In the genomic region with DNA sequence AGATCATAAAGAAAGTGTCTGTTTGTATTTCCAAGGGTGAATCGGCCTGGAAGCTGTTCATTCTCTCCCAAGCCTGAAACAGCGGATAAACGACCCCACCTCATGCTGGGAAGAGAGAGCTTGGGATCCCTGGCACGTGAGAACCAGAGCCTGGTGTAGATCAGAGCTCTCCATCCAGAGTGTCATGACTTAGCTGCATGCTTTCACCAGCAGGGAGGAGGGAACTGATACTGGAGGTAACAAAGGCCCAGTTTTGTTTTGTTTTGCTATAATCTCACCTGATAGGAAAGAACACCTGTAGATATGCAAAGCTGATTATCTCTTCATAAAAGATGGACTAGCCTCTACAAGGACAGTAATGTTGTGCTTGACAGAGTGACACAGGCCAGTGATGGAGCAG, we compare ENCODE assay signal across 22 cellular contexts.
DNase-seq lines count a peak whose midpoint lies in the region; FAIRE-seq and TF ChIP-seq lines count a peak whose summit lies in the region.
"Had no signal": no experiment of that assay in that cellular context is flagged by ENCODE, and none has a peak within 500 bp of the region (broad histone marks: within the 10 kb centered on the region; RNA-seq: fewer than 3 reads in every experiment).

No MANE protein-coding gene starts in this region.

- H3K4me3 ChIP-seq in MM.1S (ENCODE audit: low read length) (peak overlapping the region; percentile 58), H1 (ENCODE audit: extremely low read depth in 1 of 4, insufficient read depth in 2 of 4, low read depth in 3 of 4, low read length in 4 of 4) (no peak overlapping the region), neural progenitor cell (no peak overlapping the region)
- H3K4me3 ChIP-seq: SJCRH30 had no signal

- TF ChIP-seq CTCF in MM.1S (IDR thresholded peaks at IDR 0.05; ENCODE audit: low read length) (no peak), H1 (IDR thresholded peaks at IDR 0.05; ENCODE audit: control extremely low read depth in 1 of 3, insufficient read depth in 1 of 3, low read depth in 1 of 3, low read length in 3 of 3) (no peak), neural progenitor cell (IDR thresholded peaks at IDR 0.05) (no peak), CD14-positive monocyte (IDR thresholded peaks at IDR 0.05) (no peak)

- H2AFZ ChIP-seq in MM.1S (ENCODE audit: low read length) = peak overlapping the region; percentile 76
- 0 out of 2 replicates have a peak overlapping the region, but pooled peaks have one; percentile 41 for H2AFZ ChIP-seq in H1 (ENCODE audit: low read length)
- H2AFZ ChIP-seq in neural progenitor cell (replicated peaks) = peak overlapping the region; percentile 21

- no peak overlapping the region for H2BK20ac ChIP-seq in H1 (ENCODE audit: low read length)

- H3K4me2 ChIP-seq in MM.1S (ENCODE audit: low read depth, low read length) (peak overlapping the region; percentile 82), H1 (ENCODE audit: insufficient read depth in 1 of 2, low read depth in 2 of 2, low read length in 2 of 2) (no peak overlapping the region), neural progenitor cell (no peak overlapping the region)

- FAIRE-seq in H1 (lab: Jason Lieb, UNC) = no peak
- FAIRE-seq: GM12891, GM18507 had no signal

- TF ChIP-seq EP300 in H1 (IDR thresholded peaks at IDR 0.05; ENCODE audit: borderline replicate concordance in 1 of 2, low read depth in 2 of 2, low read length in 2 of 2) = no peak

- H3K18ac ChIP-seq in H1 (ENCODE audit: extremely low read depth, low read length) = no peak overlapping the region

- H3K56ac ChIP-seq in H1 (replicated peaks; ENCODE audit: insufficient read length, low read depth, low read length) = no peak overlapping the region

- H3K79me1 ChIP-seq in H1 (ENCODE audit: low read depth, low read length) = no peaks in the 10 kb centered on the region

- H3F3A ChIP-seq in MM.1S (ENCODE audit: insufficient read depth, low read length) = no peaks in the 10 kb centered on the region
- no peaks in the 10 kb centered on the region for H3F3A ChIP-seq in neural progenitor cell (ENCODE audit: low read depth)

- H3K9ac ChIP-seq in MM.1S (ENCODE audit: low read length) (peak overlapping the region; percentile 63), H1 (replicated peaks in 1 of 4; ENCODE audit: extremely low read depth in 1 of 4, low read depth in 3 of 4, low read length in 3 of 4) (no peak overlapping the region), neural progenitor cell (no peak overlapping the region)

- H3K4me3 Mint-ChIP-seq in neural progenitor cell (no peak overlapping the region), CD14-positive monocyte (no peak overlapping the region)
- H3K4me3 Mint-ChIP-seq: CD8-positive, alpha-beta memory T cell had no signal

- H3K9me3 Mint-ChIP-seq in neural progenitor cell (no peaks in the 10 kb centered on the region), CD14-positive monocyte (peaks cover 0 to 10% (median 5%) of the 10 kb centered on the region in 7 donors)

- H3K14ac ChIP-seq in H1 (ENCODE audit: insufficient read length) = no peak overlapping the region

- WGBS in H1 (ENCODE audit: extremely low coverage in 1 of 2, insufficient coverage in 1 of 2, insufficient read length in 1 of 2, insufficient replicate concordance in 2 of 2, low coverage in 1 of 2, low lambda C conversion rate in 2 of 2, missing lambda C conversion rate in 1 of 2), 2 experiments = 53% methylated on average over 3 of the region's 4 CpGs; no CpG with 5 or more reads in 1 of the 2 experiments

- H3K27ac ChIP-seq in MM.1S (ENCODE audit: low read length) (peak overlapping the region; percentile 65; the same call in 1 of the 2 replicates), H1 (ENCODE audit: low read depth, low read length) (no peak overlapping the region), neural progenitor cell (no peak overlapping the region)
- H3K27ac ChIP-seq: 22Rv1, SJCRH30 had no signal

- no peaks in the 10 kb centered on the region for H3K23me2 ChIP-seq in H1 (ENCODE audit: low read depth, low read length)

- CTCF ChIA-PET in H1 (lab: Charles Lee; ENCODE audit: partially characterized antibody) = interaction anchor here (1.0 kb wide), 1 partner anchor 78 kb away, joined by 3 read pairs; no protein-coding TSS in a partner anchor

- no peak overlapping the region for H3K4ac ChIP-seq in H1 (replicated peaks; ENCODE audit: insufficient read length, low read depth, low read length)

- no peak overlapping the region for H2BK5ac ChIP-seq in H1 (ENCODE audit: low read depth, low read length)

- H3K27me3 Mint-ChIP-seq in neural progenitor cell (ENCODE audit: insufficient read depth, low read depth) (no peaks in the 10 kb centered on the region), CD14-positive monocyte (ENCODE audit: low read depth in 3 of 3) (no peaks in the 10 kb centered on the region)
- H3K27me3 Mint-ChIP-seq: CD8-positive, alpha-beta memory T cell had no signal

- H4K20me1 ChIP-seq in MM.1S (ENCODE audit: insufficient read depth, low read length) = no peaks in the 10 kb centered on the region
- no peaks in the 10 kb centered on the region for H4K20me1 ChIP-seq in H1 (replicated peaks in 1 of 2; ENCODE audit: control insufficient read depth in 1 of 2, insufficient read depth in 2 of 2, low read length in 2 of 2)
- no peaks in the 10 kb centered on the region for H4K20me1 ChIP-seq in neural progenitor cell (ENCODE audit: low read depth)

- H2BK120ac ChIP-seq in H1 (replicated peaks; ENCODE audit: low read depth, low read length) = no peak overlapping the region

- no peak overlapping the region for H4K5ac ChIP-seq in H1 (ENCODE audit: insufficient read length, low read depth, low read length)

- H3K4me1 Mint-ChIP-seq in neural progenitor cell = no peaks in the 10 kb centered on the region
- no peaks in the 10 kb centered on the region for H3K4me1 Mint-ChIP-seq in CD14-positive monocyte
- H3K4me1 Mint-ChIP-seq: CD8-positive, alpha-beta memory T cell had no signal

- no peak overlapping the region for H2AK5ac ChIP-seq in H1 (ENCODE audit: low read depth, low read length)

- POLR2A ChIA-PET in H1 (lab: Charles Lee; ENCODE audit: partially characterized antibody) = no interaction called here

- H2BK12ac ChIP-seq in H1 (ENCODE audit: low read depth, low read length) = no peak overlapping the region

- H3K4me1 ChIP-seq in MM.1S (ENCODE audit: low read length) = peaks cover 10% of the 10 kb centered on the region
- no peaks in the 10 kb centered on the region for H3K4me1 ChIP-seq in H1 (replicated peaks in 1 of 4; ENCODE audit: control insufficient read depth in 3 of 4, insufficient read depth in 4 of 4, low read length in 3 of 4)
- H3K4me1 ChIP-seq in neural progenitor cell = peaks cover 5% of the 10 kb centered on the region
- H3K4me1 ChIP-seq: BE2C, SJCRH30 had no signal

- DNase-seq in DMS53 (lab: John Stamatoyannopoulos, UW) = peak; percentile 0
- DNase-seq in DMS53 treated with DMSO at 0.1 percent for 48 hours (lab: John Stamatoyannopoulos, UW; ENCODE audit: unreplicated experiment) = no peak
- DNase-seq in MM.1S = peak; percentile 80
- DNase-seq in H1 (ENCODE audit: low read depth in 1 of 2, low spot score in 2 of 2) = no peak
- peak; percentile 29 for DNase-seq in neural progenitor cell (ENCODE audit: low spot score)
- DNase-seq in middle frontal gyrus (ENCODE audit: extremely low spot score, low spot score) = no peak
- no peak for DNase-seq in AG08396 (ENCODE audit: low spot score)
- DNase-seq in CD14-positive monocyte (ENCODE audit: low spot score) = no peak
- DNase-seq: BE2C; CD8-positive, alpha-beta memory T cell; GF-D8; H7; IMR-90; Kasumi-1; NCI-H1930; NCI-H2171 treated with DMSO at 0.1 percent for 48 hours; NCI-H510A; NK-92 treated with Interleukin-12 subunit alpha and Interleukin-12 subunit beta, amount 100 ng/mL, for 24 hours; SJCRH30 had no signal

- H3K9me3 ChIP-seq in MM.1S (replicated peaks; ENCODE audit: insufficient read depth, low read length) (no peaks in the 10 kb centered on the region), H1 (ENCODE audit: insufficient read depth in 2 of 2, low read depth in 1 of 2, low read length in 1 of 2) (no peaks in the 10 kb centered on the region), neural progenitor cell (ENCODE audit: low read depth) (no peaks in the 10 kb centered on the region)
- H3K9me3 ChIP-seq: BE2C, SJCRH30 had no signal

- no peak overlapping the region for H4K91ac ChIP-seq in H1 (replicated peaks; ENCODE audit: insufficient read length, low read length)

- H3K36me3 Mint-ChIP-seq in neural progenitor cell (no peaks in the 10 kb centered on the region), CD14-positive monocyte (no peaks in the 10 kb centered on the region)
- H3K36me3 Mint-ChIP-seq: CD8-positive, alpha-beta memory T cell had no signal

- H2BK15ac ChIP-seq in H1 (ENCODE audit: low read length) = no peak overlapping the region

- intact Hi-C loops in CD14-positive monocyte (cut with micrococcal nuclease) = no loop called here

- no peak overlapping the region for H4K8ac ChIP-seq in H1 (ENCODE audit: extremely low read depth, insufficient read depth, low read length)

- no peaks in the 10 kb centered on the region for H3K79me2 ChIP-seq in MM.1S (ENCODE audit: low read length)
- no peaks in the 10 kb centered on the region for H3K79me2 ChIP-seq in H1 (ENCODE audit: control insufficient read depth in 1 of 2, insufficient read depth in 2 of 2, low read length in 2 of 2)
- H3K79me2 ChIP-seq in neural progenitor cell (ENCODE audit: low read depth) = no peaks in the 10 kb centered on the region

- H3K27ac Mint-ChIP-seq in neural progenitor cell = no peak overlapping the region
- H3K27ac Mint-ChIP-seq in CD14-positive monocyte = no peak overlapping the region
- H3K27ac Mint-ChIP-seq: CD8-positive, alpha-beta memory T cell had no signal

- H3K23ac ChIP-seq in H1 (ENCODE audit: insufficient read length) = no peak overlapping the region

- TF ChIP-seq POLR2A in H1 (IDR thresholded peaks at IDR 0.05; ENCODE audit: control extremely low read depth in 1 of 2, low read depth in 2 of 2, low read length in 2 of 2) = no peak

- H3K9me2 ChIP-seq in MM.1S (replicated peaks; ENCODE audit: insufficient read depth, low read length) = no peaks in the 10 kb centered on the region; the same call in 1 of the 2 replicates

- H3K36me3 ChIP-seq in MM.1S (replicated peaks; ENCODE audit: insufficient read depth, low read length) = no peaks in the 10 kb centered on the region
- H3K36me3 ChIP-seq in H1 (ENCODE audit: control insufficient read depth in 2 of 4, insufficient read depth in 4 of 4, low read length in 3 of 4) = no peaks in the 10 kb centered on the region
- no peaks in the 10 kb centered on the region for H3K36me3 ChIP-seq in neural progenitor cell
- H3K36me3 ChIP-seq: BE2C, SJCRH30 had no signal

- TF ChIP-seq RAD21 in H1 (IDR thresholded peaks at IDR 0.05 in 1 of 2, conservative IDR thresholded peaks at IDR 0.05 in 1 of 2; ENCODE audit: low read depth in 2 of 2, low read length in 2 of 2) = no peak

- H3K27me3 ChIP-seq in MM.1S (replicated peaks; ENCODE audit: insufficient read depth, low read length) (no peaks in the 10 kb centered on the region), H1 (replicated peaks in 1 of 4; ENCODE audit: control insufficient read depth in 3 of 4, extremely low read depth in 1 of 4, insufficient read depth in 3 of 4, low read length in 3 of 4) (no peaks in the 10 kb centered on the region), neural progenitor cell (no peaks in the 10 kb centered on the region)
- H3K27me3 ChIP-seq: BE2C had no signal

TF ChIP-seq in H1, 55 proteins besides CTCF, POLR2A, EP300 and RAD21 (continues in another document):
- TF ChIP-seq YY1 (IDR thresholded peaks at IDR 0.05; ENCODE audit: low read depth, low read length) (no peak), CBX5 (IDR thresholded peaks at IDR 0.05; ENCODE audit: low read depth, low read length) (no peak)

Comparison
In these comparisons a context has a peak if more than half of its experiments do, and no peak if none do; other contexts are left out.
1. DNase-seq: peak in DMS53 (single experiment), MM.1S (single experiment) and neural progenitor cell (single experiment); none in DMS53 treated with DMSO at 0.1 percent for 48 hours (single experiment), H1 (0 of 2), middle frontal gyrus (single experiment), AG08396 (single experiment) and CD14-positive monocyte (single experiment).
2. H2AFZ ChIP-seq: peak in every context shown above with its lines; median percentile 76 in MM.1S; 41 in H1; 21 in neural progenitor cell.